9 cellular contexts compared by ENCODE assay signal in the genomic region with DNA sequence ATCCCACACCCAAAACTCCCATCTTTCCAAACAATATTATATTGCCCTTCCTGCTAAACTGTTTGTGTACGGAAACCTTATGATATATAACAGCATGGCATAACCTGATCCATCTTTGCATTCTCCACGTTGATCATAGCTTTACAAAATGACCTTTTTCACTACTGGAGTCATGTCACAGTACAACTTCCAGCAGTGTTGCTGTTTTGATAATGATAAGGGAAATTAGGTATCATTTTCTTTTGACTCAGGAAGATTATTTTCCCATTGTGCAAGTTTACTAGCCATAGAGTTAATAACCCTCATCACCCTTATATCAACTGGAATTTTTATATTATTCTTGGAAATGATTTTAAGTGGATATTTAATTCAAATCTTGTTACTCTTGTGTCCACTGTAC. TPM values are rescaled to one million over a fixed set of nuclear protein-coding genes. Genes with fewer than 3 reads are reported as not detected.
"Had no signal": no experiment of that assay in that cellular context is flagged by ENCODE, and none has a peak within 500 bp of the region (broad histone marks: within the 10 kb centered on the region; RNA-seq: fewer than 3 reads in every experiment).

No MANE protein-coding gene starts in this region.

- DNase-seq: GDM1, GF-D8 had no signal

- H3K4me3 ChIP-seq: GM12878 had no signal

- FAIRE-seq: G401.6, GM12878, GM12891, GM12892, GM18507, GM19239 had no signal

RNA-seq across cellular contexts. Expression of gene SH3GL2, which starts 57.5 kb away (rescaled TPM):
- total RNA-seq: G401, GM12878 had no signal
- polyA plus RNA-seq: GM12878 had no signal
